8 cellular contexts compared by ENCODE assay signal in genomic region chr4:2537011-2537830, GRCh38. TPM values are rescaled to one million over a fixed set of nuclear protein-coding genes. Genes with fewer than 3 reads are reported as not detected.
A peak's percentile ranks its signal among the peaks of the same experiment; 100 is the strongest.
DNase-seq lines count a peak whose midpoint lies in the region; ATAC-seq and TF ChIP-seq lines count a peak whose summit lies in the region.

No MANE protein-coding gene starts in this region.

- DNase-seq in NCI-H1417 (lab: John Stamatoyannopoulos, UW) (peak; percentile 60 to 81 (median 79)), NCI-H1417 treated with DMSO at 0.1 percent for 48 hours (lab: John Stamatoyannopoulos, UW) (no peak), RPMI8226 (peak; percentile 33), Right ventricle myocardium inferior (ENCODE audit: missing footprints) (peak; percentile 73), tibial artery (peak; percentile 26 to 71)
- peak; percentile 63 for DNase-seq in activated naive CD4-positive, alpha-beta T cell treated with Interleukin-2 at 50 U/mL for 16 hours

- peak; percentile 33 for ATAC-seq in HG03064 (IDR thresholded peaks at IDR 0.05; ENCODE audit: low read depth, unreplicated experiment)
- no peak for ATAC-seq in Right ventricle myocardium inferior

- H3K9me3 ChIP-seq in parathyroid adenoma (ENCODE audit: control insufficient read depth, low read length) (no peaks in the 10 kb centered on the region), tibial artery (no peaks in the 10 kb centered on the region)

- TF ChIP-seq CTCF in parathyroid adenoma (IDR thresholded peaks at IDR 0.05), result no peak
- TF ChIP-seq CTCF in tibial artery (IDR thresholded peaks at IDR 0.05), result peak in 1 of 2 experiments; percentile 4

- H3K27ac ChIP-seq in parathyroid adenoma, result peak overlapping the region; percentile 54
- peak overlapping the region; percentile 92 to 97 for H3K27ac ChIP-seq in tibial artery

- H3K4me2 ChIP-seq in parathyroid adenoma (ENCODE audit: low read length), result peak overlapping the region; percentile 92

- peaks cover 25% of the 10 kb centered on the region for H3K79me2 ChIP-seq in parathyroid adenoma

- peak overlapping the region; percentile 66 for H2AFZ ChIP-seq in parathyroid adenoma

- H3K36me3 ChIP-seq in parathyroid adenoma (ENCODE audit: control insufficient read depth, insufficient read depth, low read length) (no peaks in the 10 kb centered on the region), tibial artery (no peaks in the 10 kb centered on the region)

- H3K27me3 ChIP-seq in parathyroid adenoma (ENCODE audit: control insufficient read depth, insufficient read depth, low read length) (no peaks in the 10 kb centered on the region), tibial artery (no peaks in the 10 kb centered on the region)

- peaks cover 4% of the 10 kb centered on the region for H3K4me1 ChIP-seq in parathyroid adenoma
- H3K4me1 ChIP-seq in tibial artery, result peaks cover 0 to 31% (median 24%) of the 10 kb centered on the region in 4 donors

- no peak overlapping the region for H3K9ac ChIP-seq in parathyroid adenoma

- intact Hi-C loops in Right ventricle myocardium inferior (cut with DNase I) (loop anchor here (2.0 to 10.0 kb wide), 4 partner anchors 74 to 538 kb away; partner anchors contain the start of genes HTT and HTT-AS), tibial artery (cut with DNase I; ENCODE audit: low total_unique reads) (loop anchor here (1.0 to 10.0 kb wide), 3 partner anchors 68 to 122 kb away; partner anchors contain the start of genes CFAP99, RNF4 and ZFYVE28)

- H3K4me3 ChIP-seq in parathyroid adenoma (ENCODE audit: low read depth, low read length) (peak overlapping the region; percentile 71), tibial artery (peak overlapping the region; percentile 90 to 99)

RNA-seq across cellular contexts. Expression of gene FAM193A, which starts 0.8 kb away (rescaled TPM):
- 14.9 TPM for total RNA-seq in Right ventricle myocardium inferior
